In genomic region chr7:131218727-131219128, GRCh38 we compare ENCODE assay signal across 10 cellular contexts.
DNase-seq lines count a peak whose midpoint lies in the region; ATAC-seq lines count a peak whose summit lies in the region.
"Had no signal": no experiment of that assay in that cellular context is flagged by ENCODE, and none has a peak within 500 bp of the region (broad histone marks: within the 10 kb centered on the region; RNA-seq: fewer than 3 reads in every experiment).

No MANE protein-coding gene starts in this region.

- H3K27me3 Mint-ChIP-seq in IgD-negative memory B cell, result no peaks in the 10 kb centered on the region
- no peaks in the 10 kb centered on the region for H3K27me3 Mint-ChIP-seq in dendritic cell treated with granulocyte-macrophage colony-stimulating factor and Interleukin-4, amounts not matched to agents 40 ng/mL and 50 ng/mL, for 4 days
- H3K27me3 Mint-ChIP-seq: central memory CD8-positive, alpha-beta T cell had no signal

- peak overlapping the region in 3 of 4 donors; percentile 37 to 75 (median 41) for H3K4me3 Mint-ChIP-seq in IgD-negative memory B cell
- no peak overlapping the region for H3K4me3 Mint-ChIP-seq in dendritic cell treated with granulocyte-macrophage colony-stimulating factor and Interleukin-4, amounts not matched to agents 40 ng/mL and 50 ng/mL, for 4 days
- H3K4me3 Mint-ChIP-seq: central memory CD8-positive, alpha-beta T cell had no signal

- H3K27ac Mint-ChIP-seq in IgD-negative memory B cell, result peak overlapping the region in 2 of 3 donors; percentile 63 to 85
- H3K27ac Mint-ChIP-seq in dendritic cell treated with granulocyte-macrophage colony-stimulating factor and Interleukin-4, amounts not matched to agents 40 ng/mL and 50 ng/mL, for 4 days, result peak overlapping the region; percentile 78
- H3K27ac Mint-ChIP-seq in activated naive CD4-positive, alpha-beta T cell treated with anti-CD3 and anti-CD28 coated beads, Interleukin-2, amount 50 U/mL, for 72 hours, result no peak overlapping the region

- H3K9me3 Mint-ChIP-seq in IgD-negative memory B cell, result no peaks in the 10 kb centered on the region
- no peaks in the 10 kb centered on the region for H3K9me3 Mint-ChIP-seq in dendritic cell treated with granulocyte-macrophage colony-stimulating factor and Interleukin-4, amounts not matched to agents 40 ng/mL and 50 ng/mL, for 4 days
- H3K9me3 Mint-ChIP-seq in activated naive CD4-positive, alpha-beta T cell treated with anti-CD3 and anti-CD28 coated beads, Interleukin-2, amount 50 U/mL, for 72 hours, result peaks cover 0 to 14% of the 10 kb centered on the region in 2 donors
- H3K9me3 Mint-ChIP-seq: central memory CD8-positive, alpha-beta T cell had no signal

- H3K4me1 Mint-ChIP-seq in IgD-negative memory B cell, result peaks cover 22 to 27% (median 23%) of the 10 kb centered on the region in 3 donors
- H3K4me1 Mint-ChIP-seq in dendritic cell treated with granulocyte-macrophage colony-stimulating factor and Interleukin-4, amounts not matched to agents 40 ng/mL and 50 ng/mL, for 4 days (ENCODE audit: low read depth), result peaks cover 36% of the 10 kb centered on the region
- H3K4me1 Mint-ChIP-seq: central memory CD8-positive, alpha-beta T cell had no signal

- intact Hi-C loops in dendritic cell treated with granulocyte-macrophage colony-stimulating factor and Interleukin-4, amounts not matched to agents 40 ng/mL and 50 ng/mL, for 4 days (cut with micrococcal nuclease), result loop anchor here (5.0 kb wide), 1 partner anchor 106 kb away; no protein-coding TSS in a partner anchor
- intact Hi-C loops in left colon (cut with DNase I, micrococcal nuclease), result no loop called here

- H3K36me3 Mint-ChIP-seq in IgD-negative memory B cell, result no peaks in the 10 kb centered on the region
- no peaks in the 10 kb centered on the region for H3K36me3 Mint-ChIP-seq in dendritic cell treated with granulocyte-macrophage colony-stimulating factor and Interleukin-4, amounts not matched to agents 40 ng/mL and 50 ng/mL, for 4 days (ENCODE audit: low read depth)
- peaks cover 0 to 9% of the 10 kb centered on the region in 2 donors for H3K36me3 Mint-ChIP-seq in activated naive CD4-positive, alpha-beta T cell treated with anti-CD3 and anti-CD28 coated beads, Interleukin-2, amount 50 U/mL, for 72 hours

- peak; percentile 13 for DNase-seq in activated CD8-positive, alpha-beta memory T cell treated with anti-CD3 and anti-CD28 coated beads for 24 hours
- no peak for DNase-seq in activated CD8-positive, alpha-beta memory T cell treated with anti-CD3 and anti-CD28 coated beads, Interleukin-2, amount 50 U/mL, for 4 hours
- DNase-seq in NCI-H146 treated with DMSO at 0.1 percent for 48 hours (lab: John Stamatoyannopoulos, UW; ENCODE audit: unreplicated experiment), result no peak
- DNase-seq in left colon, result no peak
- DNase-seq in activated naive CD4-positive, alpha-beta T cell treated with anti-CD3 and anti-CD28 coated beads, Interleukin-2, amount 50 U/mL, for 72 hours (ENCODE audit: low spot score in 2 of 2), result no peak
- DNase-seq: NCI-H187 had no signal

- no peak for ATAC-seq in left colon
- no peak for ATAC-seq in activated naive CD4-positive, alpha-beta T cell treated with anti-CD3 and anti-CD28 coated beads, Interleukin-2, amount 50 U/mL, for 72 hours

- H3K27ac ChIP-seq in temporal lobe (ENCODE audit: low read depth, low read length), result peak overlapping the region; percentile 54

Comparison
In these comparisons a context has a peak if more than half of its experiments do, and no peak if none do; other contexts are left out.
1. H3K27ac Mint-ChIP-seq: peak in IgD-negative memory B cell (2 of 3) and dendritic cell treated with granulocyte-macrophage colony-stimulating factor and Interleukin-4, amounts not matched to agents 40 ng/mL and 50 ng/mL, for 4 days (single experiment); none in activated naive CD4-positive, alpha-beta T cell treated with anti-CD3 and anti-CD28 coated beads, Interleukin-2, amount 50 U/mL, for 72 hours (0 of 2).